11 cellular contexts compared by ENCODE assay signal in the genomic region with DNA sequence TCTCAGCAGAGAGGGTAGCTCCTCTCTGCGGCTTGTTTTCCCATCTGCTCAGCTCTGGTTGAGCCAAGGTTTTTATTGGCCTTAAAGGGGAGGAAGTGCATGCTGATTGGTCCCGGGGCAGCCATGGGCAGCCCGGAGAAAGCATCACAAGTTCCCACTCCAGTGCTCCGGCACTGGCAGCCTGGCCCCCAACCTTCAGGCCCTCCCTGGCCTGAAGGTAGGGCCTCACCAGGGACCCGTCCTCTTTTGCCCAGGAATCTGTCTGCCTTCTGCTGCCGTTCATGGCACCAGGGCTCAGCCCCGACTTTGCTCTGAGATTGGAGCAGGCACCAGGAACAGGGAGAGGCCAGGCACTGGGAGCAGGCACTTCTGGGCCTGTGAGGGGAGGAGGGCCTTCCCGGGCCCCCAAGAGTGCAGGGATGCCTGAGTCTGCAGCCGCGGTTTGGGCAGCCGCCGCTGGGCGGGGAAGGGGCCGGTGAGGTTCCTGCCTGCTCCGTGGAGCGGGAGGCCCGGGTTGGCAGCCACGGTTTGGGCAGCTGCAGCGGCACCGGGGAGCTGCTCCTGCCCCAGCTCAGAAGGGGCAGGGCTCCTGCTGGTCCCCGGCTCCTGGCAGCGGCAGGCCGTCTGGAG. TPM values are rescaled to one million over a fixed set of nuclear protein-coding genes. Genes with fewer than 3 reads are reported as not detected.
DNase-seq lines count a peak whose midpoint lies in the region; ATAC-seq, FAIRE-seq and TF ChIP-seq lines count a peak whose summit lies in the region.
"Had no signal": no experiment of that assay in that cellular context is flagged by ENCODE, and none has a peak within 500 bp of the region (broad histone marks: within the 10 kb centered on the region; RNA-seq: fewer than 3 reads in every experiment).

No MANE protein-coding gene starts in this region.

- 75 to 78% methylated on average over 23 of the region's 23 CpGs for WGBS in pancreas, 2 donors

- H3K27ac ChIP-seq in dorsolateral prefrontal cortex, result peak overlapping the region; percentile 66 to 100 (median 89)
- no peak overlapping the region for H3K27ac ChIP-seq in pancreas
- H3K27ac ChIP-seq: adrenal gland had no signal

- H3K4me3 ChIP-seq in dorsolateral prefrontal cortex (peak overlapping the region in 55 of 59 donors; percentile 1 to 60 (median 40)), pancreas (peak overlapping the region in 1 of 4 donors; percentile 1)
- H3K4me3 ChIP-seq: adrenal gland had no signal

- no peaks in the 10 kb centered on the region for H3K9me3 ChIP-seq in pancreas
- H3K9me3 ChIP-seq: adrenal gland had no signal

- peak in 3 of 4 donors; percentile 59 to 74 (median 63) for ATAC-seq in pancreas

- DNase-seq in GM03348 (ENCODE audit: low spot score) (peak; percentile 45), NCI-H1694 treated with DMSO at 0.1 percent for 48 hours (lab: John Stamatoyannopoulos, UW) (peak; percentile 38), dorsolateral prefrontal cortex (peak in 9 of 10 donors; percentile 50 to 83 (median 73)), pancreas (peak in 1 of 6 donors; percentile 56), NCI-H2196 (lab: John Stamatoyannopoulos, UW; ENCODE audit: unreplicated experiment) (no peak), frontal cortex (ENCODE audit: low spot score in 2 of 2) (no peak), SW480 (ENCODE audit: low spot score) (no peak)
- no peak for DNase-seq in stimulated activated CD4-positive, alpha-beta T cell treated with anti-CD3 and anti-CD28 coated beads, Interleukin-4, amount 100 ng/mL, for 4 hours
- DNase-seq: adrenal gland; Kasumi-1; stimulated activated naive CD4-positive, alpha-beta T cell had no signal

- H3K27me3 ChIP-seq in dorsolateral prefrontal cortex (no peaks in the 10 kb centered on the region), pancreas (no peaks in the 10 kb centered on the region)
- H3K27me3 ChIP-seq: adrenal gland had no signal

- peak in 1 of 56 donors; percentile 19 for TF ChIP-seq CTCF in dorsolateral prefrontal cortex (IDR thresholded peaks at IDR 0.05 in 54 of 56, conservative IDR thresholded peaks at IDR 0.05 in 2 of 56; ENCODE audit: low read depth in 1 of 56, partially characterized antibody in 56 of 56)
- TF ChIP-seq CTCF in pancreas (IDR thresholded peaks at IDR 0.05), result no peak

- H3K36me3 ChIP-seq in pancreas, result no peaks in the 10 kb centered on the region
- H3K36me3 ChIP-seq: adrenal gland had no signal

- FAIRE-seq in pancreas (lab: Jason Lieb, UNC) (no peak), frontal cortex (lab: Jason Lieb, UNC) (no peak)

- intact Hi-C loops in dorsolateral prefrontal cortex (cut with DNase I), result loop anchor here in 1 of 2 donors (5.0 kb wide), 1 partner anchor 34 kb away; no protein-coding TSS in a partner anchor
- intact Hi-C loops in pancreas (cut with DNase I), result no loop called here

- H3K4me1 ChIP-seq in pancreas, result no peaks in the 10 kb centered on the region
- H3K4me1 ChIP-seq: adrenal gland had no signal

RNA-seq across cellular contexts. Expression of a gene that starts 17.5 kb away (rescaled TPM):
- 10 to 100 TPM; 44.0 to 90.8 (median 62.7) TPM for total RNA-seq in dorsolateral prefrontal cortex
- total RNA-seq in pancreas, result 10 to 100 TPM; 14.0 to 25.5 (median 19.3) TPM
- 10 to 100 TPM; 62.8 to 91.6 TPM for polyA plus RNA-seq in pancreas
- total RNA-seq in frontal cortex, result 73.4 TPM

RNA-seq across cellular contexts. Expression of a gene that starts 18.8 kb away (rescaled TPM):
- total RNA-seq in dorsolateral prefrontal cortex (10 to 100 TPM; 16.3 to 92.6 (median 39.4) TPM), pancreas (10 to 100 TPM in 4 of 6 donors, 1 to 10 TPM in 2; 4.9 to 18.9 (median 16.0) TPM), frontal cortex (67.7 TPM)
- 10 to 100 TPM; 11.1 to 22.7 TPM for polyA plus RNA-seq in pancreas

Comparison
In these comparisons a context has a peak if more than half of its experiments do, and no peak if none do; other contexts are left out.
1. DNase-seq: peak in GM03348 (single experiment), NCI-H1694 treated with DMSO at 0.1 percent for 48 hours (single experiment) and dorsolateral prefrontal cortex (9 of 10); none in stimulated activated CD4-positive, alpha-beta T cell treated with anti-CD3 and anti-CD28 coated beads, Interleukin-4, amount 100 ng/mL, for 4 hours (0 of 2), NCI-H2196 (single experiment), frontal cortex (0 of 2) and SW480 (single experiment).
2. H3K27ac ChIP-seq: peak in dorsolateral prefrontal cortex (59 of 59); none in pancreas (0 of 4).